8 cellular contexts compared by ENCODE assay signal in the genomic region with DNA sequence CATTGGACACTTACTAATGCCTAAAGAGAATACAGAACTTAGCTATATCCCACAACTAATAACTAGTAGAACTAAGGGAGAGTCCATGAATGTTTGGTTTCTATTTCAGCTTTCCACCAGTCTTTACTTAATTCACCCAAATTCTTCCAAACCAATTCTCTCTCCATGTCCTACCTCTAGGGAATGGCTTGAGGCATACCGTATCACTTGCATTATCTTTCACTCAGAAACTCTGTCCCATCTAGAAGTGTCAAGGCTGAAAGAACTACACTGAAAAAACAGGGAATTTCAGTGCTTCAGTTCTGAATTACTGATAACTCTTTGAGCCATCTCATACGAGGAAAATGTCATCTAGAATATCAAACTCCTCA. TPM values are rescaled to one million over a fixed set of nuclear protein-coding genes. Genes with fewer than 3 reads are reported as not detected.
DNase-seq lines count a peak whose midpoint lies in the region; ATAC-seq and TF ChIP-seq lines count a peak whose summit lies in the region.

No MANE protein-coding gene starts in this region.

- ATAC-seq in GM18870 (IDR thresholded peaks at IDR 0.05; ENCODE audit: unreplicated experiment) (peak; percentile 4), sciatic nerve (peak; percentile 3), HG03039 (IDR thresholded peaks at IDR 0.05; ENCODE audit: unreplicated experiment) (no peak), HG02759 (IDR thresholded peaks at IDR 0.05; ENCODE audit: unreplicated experiment) (no peak)

- H3K27ac ChIP-seq in SJCRH30, result peak overlapping the region; percentile 88

- DNase-seq in SJCRH30, result no peak
- DNase-seq in fibroblast of villous mesenchyme (ENCODE audit: low read depth), result no peak
- DNase-seq in sciatic nerve (ENCODE audit: low spot score), result no peak
- DNase-seq in G401 (ENCODE audit: low spot score), result no peak
- no peak for DNase-seq in DMS153 (lab: John Stamatoyannopoulos, UW)

- peaks cover 2% of the 10 kb centered on the region for H3K36me3 ChIP-seq in SJCRH30

- in situ Hi-C loops in G401 (cut with HindIII; ENCODE audit: low sequenced_read_pairs), result no loop called here

- 0 out of 2 replicates have a peak, but pooled peaks cover 3% of the 10 kb centered on the region for H3K4me1 ChIP-seq in SJCRH30

- no peaks in the 10 kb centered on the region for H3K9me3 ChIP-seq in SJCRH30 (replicated peaks)

- no peak for TF ChIP-seq CTCF in fibroblast of villous mesenchyme (IDR thresholded peaks at IDR 0.05; ENCODE audit: insufficient read depth, low read depth, low read length)

- H3K27me3 ChIP-seq in SJCRH30, result no peaks in the 10 kb centered on the region

- intact Hi-C loops in sciatic nerve (cut with DNase I), result no loop called here

- H3K4me3 ChIP-seq in SJCRH30, result peak overlapping the region; percentile 80
- H3K4me3 ChIP-seq in fibroblast of villous mesenchyme (ENCODE audit: low read depth, low read length), result peak overlapping the region; percentile 95

RNA-seq across cellular contexts. Expression of a gene that starts 0.8 kb away (rescaled TPM):
- total RNA-seq in SJCRH30 (2014; rRNA removed; shearing (Covaris generic)), result 15.5 and 16.4 TPM in 2 replicates
- total RNA-seq in fibroblast of villous mesenchyme, result 14.5 and 21.2 TPM in 2 replicates
- total RNA-seq in sciatic nerve, result 37.0 TPM
- total RNA-seq in G401 (2014; rRNA removed; shearing (Covaris generic)), result 5.6 and 15.1 TPM in 2 replicates

Comparison
In these comparisons a context has a peak if more than half of its experiments do, and no peak if none do; other contexts are left out.
1. ATAC-seq: peak in GM18870 (single experiment) and sciatic nerve (single experiment); none in HG03039 (single experiment) and HG02759 (single experiment).